Comparison of ENCODE assay signal across 12 cellular contexts in genomic region chr17:81379523-81379942, GRCh38. TPM values are rescaled to one million over a fixed set of nuclear protein-coding genes. Genes with fewer than 3 reads are reported as not detected.
DNase-seq lines count a peak whose midpoint lies in the region; ATAC-seq, FAIRE-seq and TF ChIP-seq lines count a peak whose summit lies in the region.
"Had no signal": no experiment of that assay in that cellular context is flagged by ENCODE, and none has a peak within 500 bp of the region (broad histone marks: within the 10 kb centered on the region; RNA-seq: fewer than 3 reads in every experiment).

No MANE protein-coding gene starts in this region.

- H3K27ac ChIP-seq in VCaP (peak overlapping the region; percentile 62), keratinocyte (ENCODE audit: control insufficient read depth, insufficient read depth, low read length) (no peak overlapping the region), thyroid gland (no peak overlapping the region)

- peaks cover 6% of the 10 kb centered on the region for H3K27me3 ChIP-seq in keratinocyte (ENCODE audit: control insufficient read depth, extremely low read depth, insufficient read depth, low read length)
- H3K27me3 ChIP-seq in thyroid gland = no peaks in the 10 kb centered on the region

- peaks cover 4% of the 10 kb centered on the region for H3K4me1 ChIP-seq in keratinocyte (ENCODE audit: control insufficient read depth, extremely low read depth, insufficient read depth, low read length)
- no peaks in the 10 kb centered on the region for H3K4me1 ChIP-seq in thyroid gland

- no peaks in the 10 kb centered on the region for H3K9me1 ChIP-seq in keratinocyte (ENCODE audit: control insufficient read depth, extremely low read depth, insufficient read depth, low read length)

- TF ChIP-seq CTCF in VCaP (conservative IDR thresholded peaks at IDR 0.05) (peak; percentile 20; the same call in 1 of the 2 replicates), keratinocyte (optimal IDR thresholded peaks at IDR 0.05 in 1 of 3, IDR thresholded peaks at IDR 0.05 in 1 of 3, conservative IDR thresholded peaks at IDR 0.05 in 1 of 3; ENCODE audit: extremely low read depth in 1 of 3, insufficient read depth in 2 of 3, low read length in 3 of 3) (peak in 2 of 3 experiments; percentile 3 to 53), thyroid gland (IDR thresholded peaks at IDR 0.05) (no peak)

- intact Hi-C loops in thyroid gland (cut with DNase I) = no loop called here

- H3K79me2 ChIP-seq in keratinocyte (ENCODE audit: control insufficient read depth, insufficient read depth, low read length) = no peaks in the 10 kb centered on the region

- no peaks in the 10 kb centered on the region for H4K20me1 ChIP-seq in keratinocyte (ENCODE audit: control insufficient read depth, extremely low read depth, insufficient read depth, low read length)

- DNase-seq in NCI-H748 (lab: John Stamatoyannopoulos, UW; ENCODE audit: unreplicated experiment) (peak; percentile 10), NCI-H748 treated with DMSO at 0.1 percent for 48 hours (lab: John Stamatoyannopoulos, UW) (no peak), keratinocyte (ENCODE audit: low read depth, low spot score) (peak; percentile 50), thyroid gland (peak; percentile 30 to 35), C1 segment of cervical spinal cord (lab: John Stamatoyannopoulos, UW) (no peak), occipital lobe (lab: John Stamatoyannopoulos, UW) (no peak)
- DNase-seq: ACHN; activated CD4-positive, alpha-beta T cell treated with anti-CD3 and anti-CD28 coated beads for 1 hour; NCI-H510A had no signal

- dilution Hi-C loops in keratinocyte (cut with MboI; ENCODE audit: extremely low pct_ligation_motif_present, low sequenced_read_pairs) = no loop called here

- ATAC-seq in GM19463 (IDR thresholded peaks at IDR 0.05; ENCODE audit: unreplicated experiment) = no peak

- peak overlapping the region; percentile 51 for H2AFZ ChIP-seq in keratinocyte (ENCODE audit: control insufficient read depth, low read length)

- 68 to 82% methylated on average over 6 to 10 of the region's 17 CpGs for WGBS in thyroid gland, 2 donors

- no peak overlapping the region for H3K9ac ChIP-seq in keratinocyte (ENCODE audit: control insufficient read depth, extremely low read depth, insufficient read depth, low read length)

- H3K4me2 ChIP-seq in keratinocyte (ENCODE audit: control insufficient read depth, extremely low read depth, insufficient read depth, low read depth, low read length) = peak overlapping the region; percentile 37

- H3K36me3 ChIP-seq in keratinocyte (ENCODE audit: control insufficient read depth in 2 of 2, extremely low read depth in 1 of 2, insufficient read depth in 2 of 2, low read length in 2 of 2) = no peaks in the 10 kb centered on the region
- no peaks in the 10 kb centered on the region for H3K36me3 ChIP-seq in thyroid gland

- FAIRE-seq in keratinocyte (lab: Jason Lieb, UNC) = peak; percentile 74
- FAIRE-seq: endometrium had no signal

- H3K9me3 ChIP-seq in keratinocyte (ENCODE audit: control insufficient read depth, low read depth, low read length) = no peaks in the 10 kb centered on the region
- no peaks in the 10 kb centered on the region for H3K9me3 ChIP-seq in thyroid gland

- TF ChIP-seq POLR2A in thyroid gland (IDR thresholded peaks at IDR 0.05) = no peak

- peak overlapping the region in 2 of 3 experiments; percentile 5 to 38 for H3K4me3 ChIP-seq in keratinocyte (ENCODE audit: control insufficient read depth in 2 of 3, extremely low read depth in 1 of 3, insufficient read depth in 2 of 3, low read depth in 1 of 3, low read length in 3 of 3)
- H3K4me3 ChIP-seq in thyroid gland (replicated peaks in 1 of 3) = no peak overlapping the region

RNA-seq across cellular contexts. Expression of gene BAHCC1, which starts 15.7 kb away (rescaled TPM):
- polyA plus RNA-seq in keratinocyte = 0.52 to 1.0 TPM (median 0.80 TPM) in 3 replicates
- polyA plus RNA-seq in keratinocyte (2011; ENCODE audit: low read depth) = 0.74 TPM
- 0.13 and 0.88 TPM in 2 replicates for polyA plus RNA-seq in keratinocyte (2011; cell fraction: cytosol; rRNA removed)
- 3.0 and 5.1 TPM in 2 replicates for polyA plus RNA-seq in keratinocyte (2011; cell fraction: nucleus; rRNA removed)
- 0.85 and 2.5 TPM in 2 replicates for polyA plus RNA-seq in keratinocyte (2012; ENCODE audit: low replicate concordance)
- 0.99 to 4.3 TPM (median 1.3 TPM) in 3 replicates for polyA minus RNA-seq in keratinocyte
- polyA minus RNA-seq in keratinocyte (2011; cell fraction: cytosol; rRNA and poly(A)+ RNA removed) = 0.96 TPM
- polyA minus RNA-seq in keratinocyte (2011; cell fraction: nucleus; rRNA and poly(A)+ RNA removed) = 4.7 and 6.7 TPM in 2 replicates
- total RNA-seq in thyroid gland = 10 to 100 TPM; 13.7 to 33.7 (median 23.9) TPM
- total RNA-seq in occipital lobe = 7.6 TPM

Comparison
In these comparisons a context has a peak if more than half of its experiments do, and no peak if none do; other contexts are left out.
1. DNase-seq: peak in NCI-H748 (single experiment), keratinocyte (single experiment) and thyroid gland (2 of 2); none in NCI-H748 treated with DMSO at 0.1 percent for 48 hours (single experiment), C1 segment of cervical spinal cord (0 of 14) and occipital lobe (single experiment).
2. CTCF ChIP-seq: peak in VCaP (single experiment) and keratinocyte (2 of 3); none in thyroid gland (0 of 6).
3. H3K4me3 ChIP-seq: peak in keratinocyte (2 of 3); none in thyroid gland (0 of 3).